Comparison of ENCODE assay signal across 1 cellular context in genomic region chr17:45123076-45123770, GRCh38.
A peak's percentile ranks its signal among the peaks of the same experiment; 100 is the strongest.
TF ChIP-seq lines count a peak whose summit lies in the region.

No MANE protein-coding gene starts in this region.

TF ChIP-seq in A549, 52 proteins besides CTCF, POLR2A, EP300 and RAD21:
- peak; percentile 95 for TF ChIP-seq ZFP36 (IDR thresholded peaks at IDR 0.05; ENCODE audit: borderline replicate concordance, partially characterized antibody)
- no peak for TF ChIP-seq ESRRA (IDR thresholded peaks at IDR 0.05; ENCODE audit: borderline replicate concordance, low read length)
